17 cellular contexts compared by ENCODE assay signal in genomic region chr6:111503660-111504059, GRCh38. TPM values are rescaled to one million over a fixed set of nuclear protein-coding genes. Genes with fewer than 3 reads are reported as not detected.
DNase-seq lines count a peak whose midpoint lies in the region; ATAC-seq and TF ChIP-seq lines count a peak whose summit lies in the region.
"Had no signal": no experiment of that assay in that cellular context is flagged by ENCODE, and none has a peak within 500 bp of the region (broad histone marks: within the 10 kb centered on the region; RNA-seq: fewer than 3 reads in every experiment).

No MANE protein-coding gene starts in this region.

- H3K27me3 ChIP-seq in smooth muscle cell (ENCODE audit: low read depth): no peaks in the 10 kb centered on the region
- H3K27me3 ChIP-seq: vagina had no signal

- no peaks in the 10 kb centered on the region for H3K27me3 Mint-ChIP-seq in T-helper 2 cell treated with Interferon-gamma antibody and Interleukin-4, amounts not matched to agents 5 μg/mL and 100 μg/mL, for 36 hours (ENCODE audit: low read depth)
- H3K27me3 Mint-ChIP-seq: dendritic cell treated with granulocyte-macrophage colony-stimulating factor and Interleukin-4, amounts not matched to agents 40 ng/mL and 50 ng/mL, for 4 days had no signal

- peak overlapping the region; percentile 5 for H3K27ac ChIP-seq in smooth muscle cell (ENCODE audit: low read depth)
- H3K27ac ChIP-seq: vagina had no signal

- H3K4me1 Mint-ChIP-seq in T-helper 2 cell treated with Interferon-gamma antibody and Interleukin-4, amounts not matched to agents 5 μg/mL and 100 μg/mL, for 36 hours (ENCODE audit: low read depth): peaks cover 12% of the 10 kb centered on the region

- DNase-seq in NCI-H82 treated with DMSO at 0.1 percent for 48 hours (lab: John Stamatoyannopoulos, UW; ENCODE audit: unreplicated experiment) (peak; percentile 21), NCI-H82 (lab: John Stamatoyannopoulos, UW) (no peak), NCI-H774 (lab: John Stamatoyannopoulos, UW) (peak; percentile 24), fibroblast of peridontal ligament (ENCODE audit: extremely low read depth) (peak; percentile 37), smooth muscle cell (lab: John Stamatoyannopoulos, UW; ENCODE audit: unreplicated experiment) (no peak), SHP77 treated with DMSO at 0.1 percent for 48 hours (lab: John Stamatoyannopoulos, UW) (no peak)
- no peak for DNase-seq in T-helper 2 cell treated with Interferon-gamma antibody and Interleukin-4, amounts not matched to agents 5 μg/mL and 100 μg/mL, for 36 hours (ENCODE audit: low spot score)
- DNase-seq: activated CD4-positive, CD25-positive, alpha-beta regulatory T cell treated with anti-CD3 and anti-CD28 coated beads, Interleukin-2, amount 50 U/mL, for 72 hours; activated T-cell treated with anti-CD3 and anti-CD28 coated beads for 4 hours; Kasumi-1; retina; stimulated activated CD4-positive, alpha-beta T cell treated with anti-CD3 and anti-CD28 coated beads, Interleukin-4, amount 100 ng/mL, for 4 hours; stimulated activated naive CD8-positive, alpha-beta T cell treated with anti-CD3 and anti-CD28 coated beads, Interleukin-15, Interleukin-2, amounts not matched to agents 100 U/mL and 50 U/mL, for 24 hours had no signal

- H3K9me3 Mint-ChIP-seq in T-helper 2 cell treated with Interferon-gamma antibody and Interleukin-4, amounts not matched to agents 5 μg/mL and 100 μg/mL, for 36 hours: no peaks in the 10 kb centered on the region
- H3K9me3 Mint-ChIP-seq: dendritic cell treated with granulocyte-macrophage colony-stimulating factor and Interleukin-4, amounts not matched to agents 40 ng/mL and 50 ng/mL, for 4 days had no signal

- no peaks in the 10 kb centered on the region for H3K36me3 ChIP-seq in smooth muscle cell (ENCODE audit: low read depth)
- H3K36me3 ChIP-seq: vagina had no signal

- H3K4me2 ChIP-seq in smooth muscle cell: peak overlapping the region; percentile 56

- peaks cover 19% of the 10 kb centered on the region for H3K4me1 ChIP-seq in smooth muscle cell (ENCODE audit: low read depth)
- H3K4me1 ChIP-seq: vagina had no signal

- no peaks in the 10 kb centered on the region for H3F3A ChIP-seq in smooth muscle cell (ENCODE audit: low read depth)

- no peak overlapping the region for H3K4me3 Mint-ChIP-seq in T-helper 2 cell treated with Interferon-gamma antibody and Interleukin-4, amounts not matched to agents 5 μg/mL and 100 μg/mL, for 36 hours
- H3K4me3 Mint-ChIP-seq: dendritic cell treated with granulocyte-macrophage colony-stimulating factor and Interleukin-4, amounts not matched to agents 40 ng/mL and 50 ng/mL, for 4 days; T-helper 1 cell treated with Interleukin-12 subunit alpha and Interleukin-12 subunit beta and Interleukin-4 antibody, amounts not matched to agents 30 μg/mL and 1 μg/mL, for 36 hours had no signal

- peaks cover 17% of the 10 kb centered on the region for H4K20me1 ChIP-seq in smooth muscle cell (ENCODE audit: low read depth)

- no peak for ATAC-seq in GM18858 (IDR thresholded peaks at IDR 0.05; ENCODE audit: unreplicated experiment)
- ATAC-seq: stimulated activated naive CD8-positive, alpha-beta T cell treated with anti-CD3 and anti-CD28 coated beads, Interleukin-15, Interleukin-2, amounts not matched to agents 100 U/mL and 50 U/mL, for 24 hours had no signal

- H3K79me2 ChIP-seq in smooth muscle cell (ENCODE audit: low read depth): peaks cover 37% of the 10 kb centered on the region

- H2AFZ ChIP-seq in smooth muscle cell (ENCODE audit: low read depth): no peak overlapping the region

- no peak overlapping the region for H3K9ac ChIP-seq in smooth muscle cell (ENCODE audit: low read depth)

- H3K4me3 ChIP-seq in smooth muscle cell: peak overlapping the region; percentile 18
- H3K4me3 ChIP-seq: vagina had no signal

- H3K36me3 Mint-ChIP-seq in T-helper 2 cell treated with Interferon-gamma antibody and Interleukin-4, amounts not matched to agents 5 μg/mL and 100 μg/mL, for 36 hours (ENCODE audit: low read depth): peaks cover 19% of the 10 kb centered on the region

- H3K9me3 ChIP-seq in smooth muscle cell (replicated peaks; ENCODE audit: low read depth): no peaks in the 10 kb centered on the region
- H3K9me3 ChIP-seq: vagina had no signal

- no peak overlapping the region for H3K27ac Mint-ChIP-seq in T-helper 2 cell treated with Interferon-gamma antibody and Interleukin-4, amounts not matched to agents 5 μg/mL and 100 μg/mL, for 36 hours
- H3K27ac Mint-ChIP-seq: dendritic cell treated with granulocyte-macrophage colony-stimulating factor and Interleukin-4, amounts not matched to agents 40 ng/mL and 50 ng/mL, for 4 days; T-helper 1 cell treated with Interleukin-12 subunit alpha and Interleukin-12 subunit beta and Interleukin-4 antibody, amounts not matched to agents 30 μg/mL and 1 μg/mL, for 36 hours had no signal

- 1% methylated on average over 2 of the region's 2 CpGs for WGBS in smooth muscle cell (ENCODE audit: low lambda C conversion rate)

- TF ChIP-seq CTCF in smooth muscle cell (IDR thresholded peaks at IDR 0.05; ENCODE audit: borderline replicate concordance, insufficient read depth, poor library complexity, severe bottlenecking): no peak

RNA-seq across cellular contexts. Expression of gene REV3L, which starts 20.6 kb away (rescaled TPM):
- 19.2 and 19.8 TPM in 2 replicates for total RNA-seq in smooth muscle cell
- polyA plus RNA-seq in smooth muscle cell: 6.9 and 9.8 TPM in 2 replicates

Comparison
In these comparisons a context has a peak if more than half of its experiments do, and no peak if none do; other contexts are left out.
1. DNase-seq: peak in NCI-H82 treated with DMSO at 0.1 percent for 48 hours (single experiment), NCI-H774 (single experiment) and fibroblast of peridontal ligament (single experiment); none in NCI-H82 (single experiment), smooth muscle cell (single experiment), SHP77 treated with DMSO at 0.1 percent for 48 hours (single experiment) and T-helper 2 cell treated with Interferon-gamma antibody and Interleukin-4, amounts not matched to agents 5 μg/mL and 100 μg/mL, for 36 hours (single experiment).